Comparison of ENCODE assay signal across 15 cellular contexts in genomic region chr11:102322560-102322959, GRCh38. TPM values are rescaled to one million over a fixed set of nuclear protein-coding genes. Genes with fewer than 3 reads are reported as not detected.
DNase-seq lines count a peak whose midpoint lies in the region; ATAC-seq lines count a peak whose summit lies in the region.
"Had no signal": no experiment of that assay in that cellular context is flagged by ENCODE, and none has a peak within 500 bp of the region (broad histone marks: within the 10 kb centered on the region; RNA-seq: fewer than 3 reads in every experiment).

No MANE protein-coding gene starts in this region.

- DNase-seq in activated CD4-positive, alpha-beta T cell treated with anti-CD3 and anti-CD28 coated beads for 36 hours, result no peak
- DNase-seq in activated CD4-positive, alpha-beta T cell treated with anti-CD3 and anti-CD28 coated beads, Interleukin-2, amount 50 U/mL, for 1 hour, result no peak
- DNase-seq in GM23248 (peak; percentile 13), T-helper 17 cell (no peak), NCI-H510A treated with DMSO at 0.1 percent for 48 hours (lab: John Stamatoyannopoulos, UW) (no peak)
- no peak for DNase-seq in naive thymus-derived CD4-positive, alpha-beta T cell
- DNase-seq: 8988T, DMS53, Kasumi-1, NCI-H187 treated with DMSO at 0.1 percent for 48 hours, NCI-H69, ovary had no signal

- 5 to 7% methylated on average over 2 of the region's 2 CpGs for WGBS in GM23248 (ENCODE audit: low coverage in 1 of 2, low lambda C conversion rate in 2 of 2, missing lambda C conversion rate in 2 of 2), 2 experiments

- no peak for ATAC-seq in activated CD4-positive, alpha-beta T cell treated with anti-CD3 and anti-CD28 coated beads for 36 hours
- ATAC-seq in T-helper 17 cell (no peak), HG03025 (IDR thresholded peaks at IDR 0.05; ENCODE audit: low FRiP score, unreplicated experiment) (no peak), GM21529 (IDR thresholded peaks at IDR 0.05; ENCODE audit: unreplicated experiment) (no peak)
- no peak for ATAC-seq in naive thymus-derived CD4-positive, alpha-beta T cell

- intact Hi-C loops in activated CD4-positive, alpha-beta T cell treated with anti-CD3 and anti-CD28 coated beads for 36 hours (cut with DNase I, micrococcal nuclease), result loop anchor here in 1 of 2 experiments (2.0 kb wide), 1 partner anchor 16 kb away; no protein-coding TSS in a partner anchor
- intact Hi-C loops in naive thymus-derived CD4-positive, alpha-beta T cell (cut with micrococcal nuclease), result loop anchor here in 1 of 2 donors (1.0 kb wide), 1 partner anchor 10 kb away; no protein-coding TSS in a partner anchor

- H3K27ac Mint-ChIP-seq in activated CD4-positive, alpha-beta T cell treated with anti-CD3 and anti-CD28 coated beads for 36 hours, result peak overlapping the region; percentile 85
- H3K27ac Mint-ChIP-seq in T-helper 17 cell, result peak overlapping the region; percentile 100
- H3K27ac Mint-ChIP-seq in naive thymus-derived CD4-positive, alpha-beta T cell, result peak overlapping the region; percentile 72 to 94 (median 89)

- CTCF ChIA-PET in activated CD4-positive, alpha-beta T cell treated with anti-CD3 and anti-CD28 coated beads for 36 hours (lab: Charles Lee), result interaction anchor here (0.8 to 5.4 kb wide), 9 partner anchors 20 to 344 kb away, joined by 3 to 61 read pairs (median 3); no protein-coding TSS in a partner anchor
- CTCF ChIA-PET in naive thymus-derived CD4-positive, alpha-beta T cell (lab: Charles Lee), result interaction anchor here (0.7 to 17.6 kb wide), 3 partner anchors 16 to 104 kb away, joined by 3 to 354 read pairs (median 4); no protein-coding TSS in a partner anchor

- peaks cover 78% of the 10 kb centered on the region for H3K36me3 Mint-ChIP-seq in activated CD4-positive, alpha-beta T cell treated with anti-CD3 and anti-CD28 coated beads for 36 hours (ENCODE audit: low read depth)
- H3K36me3 Mint-ChIP-seq in T-helper 17 cell (ENCODE audit: low read depth), result peaks cover 26% of the 10 kb centered on the region
- H3K36me3 Mint-ChIP-seq in naive thymus-derived CD4-positive, alpha-beta T cell, result peaks cover 0 to 51% (median 27%) of the 10 kb centered on the region in 5 donors

- H4K20me1 ChIP-seq in GM23248 (ENCODE audit: insufficient read depth), result no peaks in the 10 kb centered on the region

- H3K4me1 ChIP-seq in GM23248 (ENCODE audit: insufficient read depth), result peaks cover 22% of the 10 kb centered on the region
- H3K4me1 ChIP-seq in naive thymus-derived CD4-positive, alpha-beta T cell (ENCODE audit: control insufficient read depth in 2 of 2, insufficient read depth in 2 of 2, low read length in 2 of 2), result peaks cover 23 to 39% of the 10 kb centered on the region in 2 donors

- no peaks in the 10 kb centered on the region for H3K36me3 ChIP-seq in GM23248 (ENCODE audit: low read depth)
- peaks cover 10 to 23% (median 10%) of the 10 kb centered on the region in 3 experiments for H3K36me3 ChIP-seq in naive thymus-derived CD4-positive, alpha-beta T cell (ENCODE audit: control insufficient read depth in 2 of 3, insufficient read depth in 3 of 3, low read length in 3 of 3)
- H3K36me3 ChIP-seq: ovary had no signal

- H3K27ac ChIP-seq in GM23248, result no peak overlapping the region
- peak overlapping the region; percentile 56 for H3K27ac ChIP-seq in naive thymus-derived CD4-positive, alpha-beta T cell (ENCODE audit: low read depth, low read length)
- H3K27ac ChIP-seq: ovary had no signal

- peak overlapping the region; percentile 19; the same call in 1 of the 2 replicates for H2AFZ ChIP-seq in GM23248

- H3K9me3 ChIP-seq in GM23248 (ENCODE audit: low read depth) (no peaks in the 10 kb centered on the region), T-helper 17 cell (ENCODE audit: control insufficient read depth, low read length, poor library complexity, severe bottlenecking) (no peaks in the 10 kb centered on the region)
- H3K9me3 ChIP-seq in naive thymus-derived CD4-positive, alpha-beta T cell (ENCODE audit: control insufficient read depth in 2 of 3, low read length in 3 of 3), result no peaks in the 10 kb centered on the region
- H3K9me3 ChIP-seq: ovary had no signal

- in situ Hi-C loops in GM23248 (cut with MboI), result no loop called here

- peak overlapping the region; percentile 72 for H3K4me3 Mint-ChIP-seq in activated CD4-positive, alpha-beta T cell treated with anti-CD3 and anti-CD28 coated beads for 36 hours
- peak overlapping the region; percentile 83 for H3K4me3 Mint-ChIP-seq in T-helper 17 cell
- peak overlapping the region; percentile 37 to 85 (median 72) for H3K4me3 Mint-ChIP-seq in naive thymus-derived CD4-positive, alpha-beta T cell

- no peaks in the 10 kb centered on the region for H3K27me3 ChIP-seq in GM23248 (replicated peaks; ENCODE audit: insufficient read depth)
- no peaks in the 10 kb centered on the region for H3K27me3 ChIP-seq in naive thymus-derived CD4-positive, alpha-beta T cell (ENCODE audit: control insufficient read depth in 2 of 2, insufficient read depth in 2 of 2, low read length in 2 of 2)
- H3K27me3 ChIP-seq: ovary had no signal

- no peaks in the 10 kb centered on the region for H3K79me2 ChIP-seq in GM23248 (ENCODE audit: insufficient read depth)

- H3F3A ChIP-seq in GM23248 (ENCODE audit: insufficient read depth), result peaks cover 17% of the 10 kb centered on the region

- H3K4me2 ChIP-seq in GM23248 (ENCODE audit: unreplicated experiment), result peak overlapping the region; percentile 52
- H3K4me2 ChIP-seq: smooth muscle cell had no signal

- no peak overlapping the region for H3K4me3 ChIP-seq in GM23248
- H3K4me3 ChIP-seq in naive thymus-derived CD4-positive, alpha-beta T cell (ENCODE audit: low read length), result peak overlapping the region; percentile 27
- H3K4me3 ChIP-seq: ovary, smooth muscle cell had no signal

- H3K9ac ChIP-seq in GM23248, result no peak overlapping the region

- POLR2A ChIA-PET in activated CD4-positive, alpha-beta T cell treated with anti-CD3 and anti-CD28 coated beads for 36 hours (lab: Charles Lee), result no interaction called here
- POLR2A ChIA-PET in naive thymus-derived CD4-positive, alpha-beta T cell (lab: Charles Lee), result interaction anchor here (0.6 to 1.1 kb wide), 3 partner anchors 22 to 28 kb away, joined by 3 to 9 read pairs (median 4); no protein-coding TSS in a partner anchor

- peaks cover 49% of the 10 kb centered on the region for H3K4me1 Mint-ChIP-seq in activated CD4-positive, alpha-beta T cell treated with anti-CD3 and anti-CD28 coated beads for 36 hours
- H3K4me1 Mint-ChIP-seq in T-helper 17 cell, result peaks cover 55% of the 10 kb centered on the region
- peaks cover 36 to 81% (median 67%) of the 10 kb centered on the region in 7 donors for H3K4me1 Mint-ChIP-seq in naive thymus-derived CD4-positive, alpha-beta T cell

- H3K9me3 Mint-ChIP-seq in activated CD4-positive, alpha-beta T cell treated with anti-CD3 and anti-CD28 coated beads for 36 hours (ENCODE audit: low read depth), result no peaks in the 10 kb centered on the region
- no peaks in the 10 kb centered on the region for H3K9me3 Mint-ChIP-seq in naive thymus-derived CD4-positive, alpha-beta T cell

- H3K27me3 Mint-ChIP-seq in activated CD4-positive, alpha-beta T cell treated with anti-CD3 and anti-CD28 coated beads for 36 hours, result no peaks in the 10 kb centered on the region
- no peaks in the 10 kb centered on the region for H3K27me3 Mint-ChIP-seq in T-helper 17 cell
- H3K27me3 Mint-ChIP-seq in naive thymus-derived CD4-positive, alpha-beta T cell, result no peaks in the 10 kb centered on the region

- peaks cover 5% of the 10 kb centered on the region; the same call in 1 of the 2 replicates for H3K9me2 ChIP-seq in GM23248 (ENCODE audit: insufficient read depth)

RNA-seq across cellular contexts. Expression of gene BIRC3, which starts 5.3 kb away (rescaled TPM):
- 100 to 1,000 TPM in 1 of 2 experiments, 10 to 100 TPM in 1; 99.2 to 109 TPM for total RNA-seq in activated CD4-positive, alpha-beta T cell treated with anti-CD3 and anti-CD28 coated beads for 36 hours
- 0.89 and 0.97 TPM in 2 replicates for total RNA-seq in GM23248 (2014; rRNA removed; shearing (Covaris generic))
- polyA plus RNA-seq in GM23248 (2016; fragmentation: Nextera tagmentation; extraction: Ambion mirVana), result 0.57 and 0.79 TPM in 2 replicates
- 100 to 1,000 TPM; 117 to 139 TPM for total RNA-seq in T-helper 17 cell
- 100 to 1,000 TPM in 3 of 5 experiments, 10 to 100 TPM in 2; 62.3 to 160 (median 128) TPM for total RNA-seq in naive thymus-derived CD4-positive, alpha-beta T cell
- 10 to 100 TPM; 18.8 to 47.7 TPM for polyA plus RNA-seq in naive thymus-derived CD4-positive, alpha-beta T cell

RNA-seq across cellular contexts. Expression of gene BIRC2, which starts 24.5 kb away (rescaled TPM):
- total RNA-seq in activated CD4-positive, alpha-beta T cell treated with anti-CD3 and anti-CD28 coated beads for 36 hours, result 10 to 100 TPM; 33.0 to 48.8 TPM
- total RNA-seq in GM23248 (2014; rRNA removed; shearing (Covaris generic)), result 73.7 and 104 TPM in 2 replicates
- 60.7 and 63.2 TPM in 2 replicates for polyA plus RNA-seq in GM23248 (2016; fragmentation: Nextera tagmentation; extraction: Ambion mirVana)
- total RNA-seq in T-helper 17 cell, result 10 to 100 TPM; 76.6 to 77.9 TPM
- total RNA-seq in naive thymus-derived CD4-positive, alpha-beta T cell, result 100 to 1,000 TPM in 1 of 5 experiments, 10 to 100 TPM in 4; 37.5 to 103 (median 72.0) TPM
- 10 to 100 TPM; 35.2 to 42.8 TPM for polyA plus RNA-seq in naive thymus-derived CD4-positive, alpha-beta T cell

Comparison
In these comparisons a context has a peak if more than half of its experiments do, and no peak if none do; other contexts are left out.
1. RNA of gene BIRC3, which starts 5.3 kb away (total RNA-seq): 117 to 139 TPM in T-helper 17 cell, 62.3 to 160 TPM in naive thymus-derived CD4-positive, alpha-beta T cell and 99.2 to 109 TPM in activated CD4-positive, alpha-beta T cell treated with anti-CD3 and anti-CD28 coated beads for 36 hours; 0.89 to 0.97 TPM in GM23248; every median in the first group is over 10 times any median in the second.
2. Peak in every context shown above with its lines, with median percentiles within 50 percentile points of each other: H3K27ac Mint-ChIP-seq and H3K4me3 Mint-ChIP-seq.